Comparison of ENCODE assay signal across 14 cellular contexts in the genomic region with DNA sequence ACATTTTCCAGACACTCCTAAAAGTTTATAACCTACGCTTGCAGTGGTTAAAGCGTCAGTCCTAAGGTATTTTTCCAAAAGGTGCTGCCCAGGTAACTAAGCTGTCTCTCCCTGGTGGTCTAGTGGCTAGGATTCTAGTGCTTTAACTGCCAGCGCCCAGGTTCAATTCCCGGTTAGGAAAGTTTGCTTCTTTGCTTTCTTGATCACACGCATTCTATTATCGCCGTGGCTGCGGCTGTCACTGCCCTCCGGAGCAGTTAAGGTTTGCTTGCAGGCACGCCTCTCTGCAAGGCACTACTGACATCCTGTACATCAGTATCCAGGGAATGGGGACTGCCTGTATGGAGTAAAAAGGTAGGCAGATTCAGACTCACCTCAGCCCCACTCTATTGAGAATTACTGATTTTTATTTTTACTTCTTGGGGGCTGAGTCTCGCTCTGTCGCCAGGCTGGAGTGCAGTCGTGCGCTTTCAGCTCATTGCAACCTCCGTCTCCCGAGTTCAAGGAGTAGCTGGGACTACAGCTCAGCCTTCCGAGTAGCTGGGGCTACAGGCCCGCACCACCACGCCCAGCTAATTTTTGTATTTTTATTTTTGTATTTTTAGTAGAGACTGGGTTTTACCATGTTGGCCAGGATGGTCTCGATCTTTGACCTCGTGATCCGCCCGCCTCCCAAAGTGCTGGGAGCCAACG. TPM values are rescaled to one million over a fixed set of nuclear protein-coding genes. Genes with fewer than 3 reads are reported as not detected.
A peak's percentile ranks its signal among the peaks of the same experiment; 100 is the strongest.
DNase-seq lines count a peak whose midpoint lies in the region; ATAC-seq, FAIRE-seq and TF ChIP-seq lines count a peak whose summit lies in the region.
"Had no signal": no experiment of that assay in that cellular context is flagged by ENCODE, and none has a peak within 500 bp of the region (broad histone marks: within the 10 kb centered on the region; RNA-seq: fewer than 3 reads in every experiment).

No MANE protein-coding gene starts in this region.

- no peak overlapping the region for H3K27ac Mint-ChIP-seq in GM23338
- peak overlapping the region in 1 of 6 donors; percentile 36 for H3K27ac Mint-ChIP-seq in naive B cell

- H4K20me1 ChIP-seq in GM23338 (replicated peaks; ENCODE audit: insufficient read depth) (no peaks in the 10 kb centered on the region), GM12878 (ENCODE audit: control insufficient read depth, insufficient read depth) (no peaks in the 10 kb centered on the region)

- H3K27me3 Mint-ChIP-seq in GM23338 (ENCODE audit: insufficient read depth, low read depth, poor library complexity) (peaks cover 23% of the 10 kb centered on the region), naive B cell (peaks cover 6 to 7% (median 7%) of the 10 kb centered on the region in 3 donors)

- peaks cover 5% of the 10 kb centered on the region for H3K9me3 Mint-ChIP-seq in GM23338
- peaks cover 0 to 2% (median 0%) of the 10 kb centered on the region in 7 donors for H3K9me3 Mint-ChIP-seq in naive B cell

- H3K27ac ChIP-seq in GM23338 (ENCODE audit: low read depth) (no peak overlapping the region), GM12878 (ENCODE audit: control insufficient read depth, insufficient read depth) (no peak overlapping the region), testis (no peak overlapping the region)
- H3K27ac ChIP-seq: colonic mucosa, stomach had no signal

- H3K79me2 ChIP-seq in GM23338 (replicated peaks; ENCODE audit: insufficient read depth) (no peaks in the 10 kb centered on the region), GM12878 (ENCODE audit: control insufficient read depth, insufficient read depth, low read length) (no peaks in the 10 kb centered on the region)

- in situ Hi-C loops in GM12878 (cut with MboI), result no loop called here

- peak; percentile 66 for ATAC-seq in GM23338
- no peak; the same call in 2 of the 3 replicates for ATAC-seq in GM12878
- no peak for ATAC-seq in naive B cell (ENCODE audit: low read depth in 2 of 2)
- ATAC-seq in GM18519 (IDR thresholded peaks at IDR 0.05; ENCODE audit: low FRiP score, unreplicated experiment), result no peak

- TF ChIP-seq POLR2A in GM12878 (IDR thresholded peaks at IDR 0.05; ENCODE audit: low read depth, low read length) (no peak), testis (IDR thresholded peaks at IDR 0.05) (no peak)

- H3K9ac ChIP-seq in GM12878 (ENCODE audit: control insufficient read depth, insufficient read depth, low read length), result no peak overlapping the region

- H3K27me3 ChIP-seq in GM23338 (ENCODE audit: insufficient read depth), result 0 out of 2 replicates have a peak, but pooled peaks cover 9% of the 10 kb centered on the region
- H3K27me3 ChIP-seq in GM12878 (replicated peaks in 1 of 2; ENCODE audit: control insufficient read depth in 2 of 2, insufficient read depth in 2 of 2, low read length in 1 of 2), result no peaks in the 10 kb centered on the region
- no peaks in the 10 kb centered on the region for H3K27me3 ChIP-seq in testis
- H3K27me3 ChIP-seq: colonic mucosa had no signal

- H3K4me3 ChIP-seq in GM23338 (peak overlapping the region; percentile 51), GM12878 (peak overlapping the region; percentile 58; the same call in 1 of the 2 replicates), testis (no peak overlapping the region)
- H3K4me3 ChIP-seq: colonic mucosa had no signal

- H3F3A ChIP-seq in GM23338 (replicated peaks; ENCODE audit: low read depth), result no peaks in the 10 kb centered on the region

- no peak for TF ChIP-seq RAD21 in GM12878 (IDR thresholded peaks at IDR 0.05; ENCODE audit: insufficient read depth, low read depth, low read length)

- no peak for FAIRE-seq in GM12878 (lab: Jason Lieb, UNC)
- FAIRE-seq: HTR-8/SVneo had no signal

- CTCF ChIA-PET in GM12878 (lab: Yijun Ruan, JAX), result interaction anchor here (1.2 to 1.5 kb wide), 2 partner anchors 11 to 19 kb away, joined by 6 read pairs; no protein-coding TSS in a partner anchor

- H3K4me2 ChIP-seq in GM23338 (peak overlapping the region; percentile 82), GM12878 (ENCODE audit: control insufficient read depth, insufficient read depth) (peak overlapping the region; percentile 42; the same call in 1 of the 2 replicates)

- H3K4me1 Mint-ChIP-seq in GM23338 (peaks cover 3% of the 10 kb centered on the region; the same call in 1 of the 3 replicates), naive B cell (peaks cover 4 to 15% (median 10%) of the 10 kb centered on the region in 3 donors)

- H3K36me3 Mint-ChIP-seq in GM23338 (ENCODE audit: low read depth) (peaks cover 3% of the 10 kb centered on the region; the same call in 1 of the 3 replicates), naive B cell (no peaks in the 10 kb centered on the region)

- SMC1A ChIA-PET in GM12878 (lab: Charles Lee; ENCODE audit: uncharacterized antibody, unreplicated experiment), result no interaction called here

- no TSS peak for BruUV-seq in GM12878 (replicated peaks; lab: Mats Ljungman, UMichigan)

- RAD21 ChIA-PET in GM12878 (lab: Charles Lee; ENCODE audit: unreplicated experiment), result no interaction called here

- H2AFZ ChIP-seq in GM23338 (no peak overlapping the region), GM12878 (ENCODE audit: control insufficient read depth, low read depth, low read length) (no peak overlapping the region)

- no peaks in the 10 kb centered on the region for H3K9me2 ChIP-seq in GM23338 (ENCODE audit: insufficient read depth)

- H3K36me3 ChIP-seq in GM23338 (ENCODE audit: insufficient read depth) (no peaks in the 10 kb centered on the region), GM12878 (ENCODE audit: control insufficient read depth in 2 of 2, insufficient read depth in 2 of 2, low read length in 1 of 2) (no peaks in the 10 kb centered on the region), testis (ENCODE audit: low read depth, missing control alignments) (no peaks in the 10 kb centered on the region)
- H3K36me3 ChIP-seq: colonic mucosa, stomach had no signal

- peak overlapping the region; percentile 78 for H3K4me3 Mint-ChIP-seq in GM23338
- peak overlapping the region in 7 of 8 donors; percentile 75 to 97 (median 83) for H3K4me3 Mint-ChIP-seq in naive B cell

- TF ChIP-seq CTCF in GM23338 (conservative IDR thresholded peaks at IDR 0.05; ENCODE audit: low read depth in 2 of 2) (no peak), GM12878 (IDR thresholded peaks at IDR 0.05 in 2 of 3, conservative IDR thresholded peaks at IDR 0.05 in 1 of 3; ENCODE audit: control insufficient read depth in 2 of 3, extremely low read depth in 1 of 3, insufficient read depth in 1 of 3, low read depth in 3 of 3, low read length in 3 of 3) (no peak), testis (IDR thresholded peaks at IDR 0.05) (no peak)

- POLR2A ChIA-PET in GM12878 (lab: Charles Lee), result no interaction called here

- H3K9me3 ChIP-seq in GM12878 (replicated peaks; ENCODE audit: control insufficient read depth, insufficient read depth, low read length), result no peaks in the 10 kb centered on the region
- H3K9me3 ChIP-seq in testis, result no peaks in the 10 kb centered on the region
- H3K9me3 ChIP-seq: colonic mucosa, stomach had no signal

- intact Hi-C loops in GM12878 (cut with micrococcal nuclease; ENCODE audit: unreplicated experiment) (no loop called here), testis (cut with DNase I; ENCODE audit: low total_unique reads) (no loop called here)

- TF ChIP-seq EP300 in GM12878 (IDR thresholded peaks at IDR 0.05; ENCODE audit: borderline replicate concordance in 1 of 2, control insufficient read depth in 1 of 2, low read depth in 2 of 2, low read length in 2 of 2), result no peak

- peak; percentile 84 for DNase-seq in GM23338 (ENCODE audit: low spot score)
- DNase-seq in NCI-H1105 (lab: John Stamatoyannopoulos, UW), result peak; percentile 68
- DNase-seq in GM12878 (ENCODE audit: low read depth, low spot score), result no peak
- DNase-seq in naive B cell, result no peak
- DNase-seq in testis, result no peak
- DNase-seq in AG08396 (ENCODE audit: low spot score), result no peak
- no peak for DNase-seq in UCSD-AML1 (lab: John Stamatoyannopoulos, UW; ENCODE audit: unreplicated experiment)
- DNase-seq: Calu3, colonic mucosa, stomach had no signal

- WGBS in GM12878 (ENCODE audit: insufficient coverage, insufficient replicate concordance, low lambda C conversion rate, missing lambda C conversion rate), result 94% methylated on average over 24 of the region's 24 CpGs
- WGBS in testis, 2 donors, result 62 to 64% methylated on average over 24 of the region's 24 CpGs

- no peaks in the 10 kb centered on the region for H3K4me1 ChIP-seq in GM23338 (ENCODE audit: insufficient read depth)
- H3K4me1 ChIP-seq in GM12878 (ENCODE audit: control insufficient read depth, insufficient read depth, low read length), result peaks cover 4% of the 10 kb centered on the region; the same call in 1 of the 2 replicates
- H3K4me1 ChIP-seq in testis, result no peaks in the 10 kb centered on the region
- H3K4me1 ChIP-seq: colonic mucosa had no signal

TF ChIP-seq in GM23338, 12 proteins besides CTCF, POLR2A, EP300 and RAD21:
- TF ChIP-seq CREB1 (CRISPR knock-in tag; IDR thresholded peaks at IDR 0.05; ENCODE audit: low read depth) (0 out of 2 replicates have a peak, but pooled peaks have one; percentile 2), JUNB (IDR thresholded peaks at IDR 0.05; ENCODE audit: unreplicated experiment) (no peak)

TF ChIP-seq in GM12878, 131 proteins besides CTCF, POLR2A, EP300 and RAD21:
- TF ChIP-seq EZH2 (IDR thresholded peaks at IDR 0.05; ENCODE audit: borderline replicate concordance, control insufficient read depth, low read depth, low read length) (no peak), PML (IDR thresholded peaks at IDR 0.05; ENCODE audit: low read length) (no peak)

RNA-seq across cellular contexts. Expression of a gene that starts 53.2 kb away (rescaled TPM):
- not detected in 2 replicates for total RNA-seq in GM23338 (2014; rRNA removed; shearing (Covaris generic))
- polyA plus RNA-seq in GM23338 (2016; fragmentation: Nextera tagmentation; extraction: Ambion mirVana) (not detected in 2 replicates), GM12878 (2011; rRNA removed) (not detected in 2 replicates), GM12878 (2014; fragmentation: Illumina TruSeq; extraction: Trizol) (not detected in 2 replicates), GM12878 (2014; fragmentation: Nextera tagmentation; extraction: Ambion mirVana) (not detected), GM12878 (2014; rRNA removed) (not detected in 2 replicates), GM12878 (2016; fragmentation: Nextera tagmentation; extraction: Ambion mirVana) (not detected), naive B cell (ENCODE audit: low read depth in 6 of 6) (not detected), testis (ENCODE audit: insufficient read depth, low read depth, low replicate concordance) (45.4 TPM)
- not detected in 2 replicates for total RNA-seq in GM12878 (2013; cell fraction: nucleolus; rRNA removed)
- total RNA-seq in GM12878 (2014; rRNA removed) (not detected in 2 replicates), GM12878 (2014; rRNA removed; fragmentation: Illumina TruSeq; extraction: Trizol) (not detected in 2 replicates), GM12878 (2021) (not detected in 2 replicates), testis (10 to 100 TPM in 1 of 2 donors, 1 to 10 TPM in 1; 3.8 to 13.9 TPM)
- polyA plus RNA-seq in GM12878 (2011; ENCODE audit: low read depth), result not detected
- polyA plus RNA-seq in GM12878 (2011; cell fraction: cytosol; rRNA removed), result not detected in 2 replicates
- not detected in 2 replicates for polyA plus RNA-seq in GM12878 (2011; cell fraction: nucleus; rRNA removed)
- not detected in 2 replicates for polyA plus RNA-seq in GM12878 (2012)
- not detected in 2 replicates for polyA minus RNA-seq in GM12878 (2011; rRNA and poly(A)+ RNA removed)
- polyA minus RNA-seq in GM12878 (2011; cell fraction: cytosol; rRNA and poly(A)+ RNA removed), result not detected in 2 replicates
- not detected in 2 replicates for polyA minus RNA-seq in GM12878 (2011; cell fraction: nucleus; rRNA and poly(A)+ RNA removed)
- total RNA-seq: Calu3, colonic mucosa, lower leg skin, posterior vena cava, stomach had no signal
- polyA plus RNA-seq: stomach had no signal

Comparison
In these comparisons a context has a peak if more than half of its experiments do, and no peak if none do; other contexts are left out.
1. DNase-seq: peak in GM23338 (single experiment) and NCI-H1105 (single experiment); none in GM12878 (single experiment), naive B cell (single experiment), testis (single experiment), AG08396 (single experiment) and UCSD-AML1 (single experiment).
2. H3K4me3 ChIP-seq: peak in GM23338 (single experiment) and GM12878 (single experiment); none in testis (0 of 2).
3. RNA of a gene that starts 53.2 kb away (polyA plus RNA-seq): 45.4 TPM in testis (single experiment); not detected in GM23338, not detected in GM12878 and not detected in naive B cell; every median in the first group is over 10 times any median in the second.